ENCODE assay signal across 10 cellular contexts in genomic region chr7:107972075-107972482, GRCh38. TPM values are rescaled to one million over a fixed set of nuclear protein-coding genes. Genes with fewer than 3 reads are reported as not detected.
DNase-seq lines count a peak whose midpoint lies in the region; ATAC-seq and TF ChIP-seq lines count a peak whose summit lies in the region.
"Had no signal": no experiment of that assay in that cellular context is flagged by ENCODE, and none has a peak within 500 bp of the region (broad histone marks: within the 10 kb centered on the region; RNA-seq: fewer than 3 reads in every experiment).

No MANE protein-coding gene starts in this region.

- H3K4me2 ChIP-seq in skeletal muscle satellite cell (ENCODE audit: low read length), result peak overlapping the region; percentile 47

- no peaks in the 10 kb centered on the region for H3K9me3 ChIP-seq in skeletal muscle satellite cell (replicated peaks; ENCODE audit: low read length)

- DNase-seq in GM04504 (ENCODE audit: low read depth) (peak; percentile 78), MCF 10A (ENCODE audit: unreplicated experiment) (peak; percentile 91), iris pigment epithelial cell (ENCODE audit: low read depth) (peak; percentile 75), NCI-H1930 (lab: John Stamatoyannopoulos, UW) (no peak)
- no peak for DNase-seq in effector CD4-positive, alpha-beta T cell
- DNase-seq: CD8-positive, alpha-beta memory T cell; kidney had no signal

- no peaks in the 10 kb centered on the region for H3K27me3 ChIP-seq in skeletal muscle satellite cell (ENCODE audit: control insufficient read depth, insufficient read depth, low read length)

- peak overlapping the region; percentile 88 for H3K27ac Mint-ChIP-seq in MCF 10A (ENCODE audit: low read depth, unreplicated experiment)
- H3K27ac Mint-ChIP-seq: CD8-positive, alpha-beta memory T cell had no signal

- POLR2A ChIA-PET in MCF 10A (lab: Yijun Ruan, JAX), result interaction anchor here (0.8 to 13.1 kb wide), 28 partner anchors 8 to 804 kb away, joined by 3 to 337 read pairs (median 6); partner anchors contain the start of genes CBLL1, DLD and LAMB1

- no peaks in the 10 kb centered on the region for H3K27me3 Mint-ChIP-seq in MCF 10A (ENCODE audit: insufficient read depth, unreplicated experiment)

- peak overlapping the region; percentile 53 for H3K9ac ChIP-seq in skeletal muscle satellite cell (ENCODE audit: low read depth, low read length)

- H3K4me3 Mint-ChIP-seq in MCF 10A (ENCODE audit: unreplicated experiment), result peak overlapping the region; percentile 36
- H3K4me3 Mint-ChIP-seq: CD8-positive, alpha-beta memory T cell had no signal

- peaks cover 71% of the 10 kb centered on the region for H3K36me3 ChIP-seq in skeletal muscle satellite cell (ENCODE audit: insufficient read depth, low read length)

- no TSS peak for BruUV-seq in MCF 10A (replicated peaks; lab: Mats Ljungman, UMichigan)

- H3K36me3 Mint-ChIP-seq in MCF 10A (ENCODE audit: insufficient read depth, unreplicated experiment), result peaks cover 62% of the 10 kb centered on the region
- H3K36me3 Mint-ChIP-seq: CD8-positive, alpha-beta memory T cell had no signal

- CTCF ChIA-PET in MCF 10A (lab: Yijun Ruan, JAX), result interaction anchor here (0.8 to 2.2 kb wide), 6 partner anchors 11 to 45 kb away, joined by 3 to 8 read pairs (median 4); no protein-coding TSS in a partner anchor

- intact Hi-C loops in MCF 10A (cut with micrococcal nuclease), result no loop called here

- H3K9me3 Mint-ChIP-seq in MCF 10A (ENCODE audit: unreplicated experiment), result no peaks in the 10 kb centered on the region

- ATAC-seq in HG03039 (IDR thresholded peaks at IDR 0.05; ENCODE audit: unreplicated experiment) (no peak), HG03565 (IDR thresholded peaks at IDR 0.05; ENCODE audit: unreplicated experiment) (no peak)

- peaks cover 32% of the 10 kb centered on the region for H3K4me1 ChIP-seq in skeletal muscle satellite cell (ENCODE audit: control insufficient read depth, insufficient read depth, low read length)

- no peak for TF ChIP-seq CTCF in MCF 10A (IDR thresholded peaks at IDR 0.05; ENCODE audit: unreplicated experiment)

- H3K4me1 Mint-ChIP-seq in MCF 10A (ENCODE audit: insufficient read depth, unreplicated experiment), result peaks cover 36% of the 10 kb centered on the region
- H3K4me1 Mint-ChIP-seq: CD8-positive, alpha-beta memory T cell had no signal

- no peak overlapping the region for H3K4me3 ChIP-seq in skeletal muscle satellite cell (ENCODE audit: low read length)

RNA-seq across cellular contexts. Expression of gene LAMB1, which starts 30.9 kb away (rescaled TPM):
- total RNA-seq in MCF 10A (2022), result 199 and 275 TPM in 2 replicates
- total RNA-seq in skeletal muscle satellite cell (2012; rRNA removed), result 227 and 312 TPM in 2 replicates
- total RNA-seq: CD8-positive, alpha-beta memory T cell had no signal

Comparison
In these comparisons a context has a peak if more than half of its experiments do, and no peak if none do; other contexts are left out.
1. DNase-seq: peak in GM04504 (single experiment), MCF 10A (single experiment) and iris pigment epithelial cell (single experiment); none in NCI-H1930 (0 of 2) and effector CD4-positive, alpha-beta T cell (single experiment).